8 cellular contexts compared by ENCODE assay signal in genomic region chr1:11099310-11100148, GRCh38. TPM values are rescaled to one million over a fixed set of nuclear protein-coding genes. Genes with fewer than 3 reads are reported as not detected.
A peak's percentile ranks its signal among the peaks of the same experiment; 100 is the strongest.
DNase-seq lines count a peak whose midpoint lies in the region; ATAC-seq, FAIRE-seq and TF ChIP-seq lines count a peak whose summit lies in the region.

Gene EXOSC10, minus strand, starts transcription at chr1:11099869. Its CDS starts 38 bp downstream, at chr1:11099831.

- H3F3A ChIP-seq in OCI-LY1 (ENCODE audit: insufficient read depth, low read length): 0 out of 2 replicates have a peak, but pooled peaks cover 5% of the 10 kb centered on the region

- ATAC-seq in GM21447 (IDR thresholded peaks at IDR 0.05; ENCODE audit: unreplicated experiment): peak; percentile 90

- FAIRE-seq in endothelial cell of umbilical vein (lab: Jason Lieb, UNC): peak; percentile 73

- H3K79me2 ChIP-seq in OCI-LY1 (ENCODE audit: insufficient read depth, low read length): peaks cover 14% of the 10 kb centered on the region
- H3K79me2 ChIP-seq in endothelial cell of umbilical vein (ENCODE audit: control insufficient read depth, insufficient read depth, low read length): peaks cover 20% of the 10 kb centered on the region

- DNase-seq in Caco-2 (peak; percentile 92 to 94), HuH-7 (ENCODE audit: low spot score) (peak; percentile 90), activated T-cell treated with anti-CD3 and anti-CD28 coated beads for 1 hour (ENCODE audit: low read depth) (peak; percentile 96), endothelial cell of umbilical vein (ENCODE audit: low read depth, low spot score) (peak; percentile 88), midbrain (lab: John Stamatoyannopoulos, UW) (peak; percentile 89)
- DNase-seq in stimulated activated CD8-positive, alpha-beta memory T cell treated with anti-CD3 and anti-CD28 coated beads, Interleukin-15, amount 100 ng/mL, for 48 hours (ENCODE audit: low read depth in 2 of 2): peak; percentile 90 to 94

- intact Hi-C loops in Caco-2 (cut with micrococcal nuclease; ENCODE audit: unreplicated experiment) (no loop called here), endothelial cell of umbilical vein (cut with micrococcal nuclease) (loop anchor here (2.0 to 5.0 kb wide), 2 partner anchors 37 to 87 kb away; partner anchors contain the start of genes SRM and TARDBP)

- CTCF ChIA-PET in Caco-2 (lab: Charles Lee): interaction anchor here (0.6 to 1.2 kb wide), 5 partner anchors 35 to 722 kb away, joined by 3 to 5 read pairs (median 3); partner anchors contain the start of gene SRM
- CTCF ChIA-PET in endothelial cell of umbilical vein (lab: Charles Lee): interaction anchor here (1.0 to 3.0 kb wide), 6 partner anchors 8 to 546 kb away, joined by 3 to 16 read pairs (median 8); no protein-coding TSS in a partner anchor

- H3K4me2 ChIP-seq in OCI-LY1 (ENCODE audit: low read length) (peak within 1 kb of the TSS; percentile 94), endothelial cell of umbilical vein (ENCODE audit: insufficient read depth, low read length) (peak within 1 kb of the TSS; percentile 100)

- no peaks in the 10 kb centered on the region for H3K9me3 Mint-ChIP-seq in Caco-2 (ENCODE audit: unreplicated experiment)

- H3K27ac Mint-ChIP-seq in Caco-2 (ENCODE audit: unreplicated experiment): peak within 1 kb of the TSS; percentile 93

- H3K27me3 ChIP-seq in Caco-2 (replicated peaks; ENCODE audit: control insufficient read depth, insufficient read depth, low read length): no peaks in the 10 kb centered on the region
- H3K27me3 ChIP-seq in OCI-LY1 (ENCODE audit: insufficient read depth, low read length): no peaks in the 10 kb centered on the region
- no peaks in the 10 kb centered on the region for H3K27me3 ChIP-seq in endothelial cell of umbilical vein (ENCODE audit: control insufficient read depth in 2 of 2, insufficient read depth in 2 of 2, low read length in 2 of 2)

- H3K36me3 ChIP-seq in Caco-2 (ENCODE audit: control insufficient read depth, insufficient read depth, low read length) (no peaks in the 10 kb centered on the region; the same call in 1 of the 2 replicates), OCI-LY1 (ENCODE audit: insufficient read depth, low read length) (peaks cover 32% of the 10 kb centered on the region), endothelial cell of umbilical vein (ENCODE audit: control insufficient read depth in 2 of 2, extremely low read depth in 1 of 2, insufficient read depth in 2 of 2, low read length in 2 of 2) (peaks cover 5 to 15% of the 10 kb centered on the region in 2 experiments)

- no peaks in the 10 kb centered on the region for H4K20me1 ChIP-seq in OCI-LY1 (ENCODE audit: insufficient read depth, low read length)
- no peaks in the 10 kb centered on the region for H4K20me1 ChIP-seq in endothelial cell of umbilical vein (replicated peaks; ENCODE audit: control insufficient read depth, extremely low read depth, insufficient read depth, low read length)

- H3K4me3 ChIP-seq in Caco-2 (ENCODE audit: low read depth, low read length) (peak within 1 kb of the TSS; percentile 85), OCI-LY1 (ENCODE audit: low read depth, low read length, poor library complexity, severe bottlenecking) (peak within 1 kb of the TSS; percentile 94), endothelial cell of umbilical vein (replicated peaks in 1 of 3; ENCODE audit: insufficient read depth in 1 of 3, low read depth in 1 of 3, low read length in 3 of 3) (peak within 1 kb of the TSS; percentile 49 to 100 (median 99))

- H3K36me3 Mint-ChIP-seq in Caco-2 (ENCODE audit: insufficient read depth, unreplicated experiment): peaks cover 51% of the 10 kb centered on the region

- POLR2A ChIA-PET in Caco-2 (lab: Charles Lee): interaction anchor here (0.5 to 1.7 kb wide), 6 partner anchors 12 to 629 kb away, joined by 3 to 7 read pairs (median 4); partner anchors contain the start of genes MTOR and SRM
- POLR2A ChIA-PET in endothelial cell of umbilical vein (lab: Charles Lee): interaction anchor here (0.6 to 0.8 kb wide), 2 partner anchors 13 to 88 kb away, joined by 3 read pairs; no protein-coding TSS in a partner anchor

- H3K9me3 ChIP-seq in Caco-2 (no peaks in the 10 kb centered on the region), OCI-LY1 (ENCODE audit: low read length) (no peaks in the 10 kb centered on the region), endothelial cell of umbilical vein (replicated peaks; ENCODE audit: control insufficient read depth, insufficient read depth, low read length) (no peaks in the 10 kb centered on the region)

- no peaks in the 10 kb centered on the region; the same call in 1 of the 2 replicates for H3K4me1 ChIP-seq in Caco-2
- peaks cover 17% of the 10 kb centered on the region for H3K4me1 ChIP-seq in OCI-LY1 (ENCODE audit: insufficient read depth, low read length, severe bottlenecking)
- peaks cover 12% of the 10 kb centered on the region for H3K4me1 ChIP-seq in endothelial cell of umbilical vein (ENCODE audit: control insufficient read depth, extremely low read depth, insufficient read depth, low read length)

- no TSS peak for BruUV-seq in Caco-2 (replicated peaks; lab: Mats Ljungman, UMichigan)
- BruUV-seq in endothelial cell of umbilical vein (replicated peaks; lab: Mats Ljungman, UMichigan): no TSS peak

- TF ChIP-seq POLR2A in endothelial cell of umbilical vein (IDR thresholded peaks at IDR 0.05; ENCODE audit: low read depth, low read length): peak; percentile 47

- no peaks in the 10 kb centered on the region for H3K9me2 ChIP-seq in OCI-LY1 (ENCODE audit: low read depth, low read length)

- dilution Hi-C loops in endothelial cell of umbilical vein (cut with MboI; ENCODE audit: extremely low pct_ligation_motif_present, low sequenced_read_pairs): no loop called here

- H3K27ac ChIP-seq in OCI-LY1 (ENCODE audit: low read depth, low read length, poor library complexity, severe bottlenecking): no peak within 1 kb of the TSS
- H3K27ac ChIP-seq in endothelial cell of umbilical vein (ENCODE audit: insufficient read depth, low read depth, low read length): peak within 1 kb of the TSS; percentile 84

- H2AFZ ChIP-seq in OCI-LY1 (ENCODE audit: low read length) (peak within 1 kb of the TSS; percentile 51; the same call in 1 of the 2 replicates), endothelial cell of umbilical vein (ENCODE audit: low read depth, low read length) (peak within 1 kb of the TSS; percentile 96)

- H3K4me1 Mint-ChIP-seq in Caco-2 (ENCODE audit: low read depth, unreplicated experiment): no peaks in the 10 kb centered on the region

- TF ChIP-seq CTCF in Caco-2 (IDR thresholded peaks at IDR 0.05; ENCODE audit: insufficient read depth in 1 of 2, low read depth in 1 of 2, low read length in 1 of 2, severe bottlenecking in 1 of 2, unreplicated experiment in 1 of 2) (no peak), OCI-LY1 (IDR thresholded peaks at IDR 0.05; ENCODE audit: low read length) (no peak), endothelial cell of umbilical vein (IDR thresholded peaks at IDR 0.05; ENCODE audit: extremely low read depth in 1 of 2, insufficient read depth in 1 of 2, low read depth in 1 of 2, low read length in 2 of 2) (no peak)

- H3K9ac ChIP-seq in OCI-LY1 (ENCODE audit: low read length) (peak within 1 kb of the TSS; percentile 92), endothelial cell of umbilical vein (replicated peaks; ENCODE audit: extremely low read depth, insufficient read depth, low read length) (peak within 1 kb of the TSS; percentile 98)

- no peaks in the 10 kb centered on the region for H3K27me3 Mint-ChIP-seq in Caco-2 (ENCODE audit: insufficient read depth, unreplicated experiment)

- H3K9me1 ChIP-seq in endothelial cell of umbilical vein (replicated peaks; ENCODE audit: control insufficient read depth, extremely low read depth, insufficient read depth, low read length): no peaks in the 10 kb centered on the region

- peak within 1 kb of the TSS; percentile 98 for H3K4me3 Mint-ChIP-seq in Caco-2 (ENCODE audit: unreplicated experiment)

TF ChIP-seq in endothelial cell of umbilical vein, 7 proteins besides CTCF, POLR2A, EP300 and RAD21:
- no peak for TF ChIP-seq MYC (IDR thresholded peaks at IDR 0.05; ENCODE audit: low read depth, low read length)
- TF ChIP-seq POLR2AphosphoS5 (IDR thresholded peaks at IDR 0.05; ENCODE audit: insufficient read depth, low read depth, low read length): peak; percentile 70

RNA-seq across cellular contexts. Expression of gene EXOSC10, which starts in this region (rescaled TPM):
- total RNA-seq in Caco-2 (2022) (80.8 and 83.7 TPM in 2 replicates), endothelial cell of umbilical vein (103 and 104 TPM in 2 replicates)
- polyA plus RNA-seq in endothelial cell of umbilical vein: 70.5 and 74.9 TPM in 2 replicates
- 69.9 and 74.3 TPM in 2 replicates for polyA plus RNA-seq in endothelial cell of umbilical vein (2011; cell fraction: cytosol; rRNA removed)
- polyA plus RNA-seq in endothelial cell of umbilical vein (2011; cell fraction: nucleus; rRNA removed): 362 and 415 TPM in 2 replicates
- 51.1 and 77.6 TPM in 2 replicates for polyA plus RNA-seq in endothelial cell of umbilical vein (2012)
- polyA minus RNA-seq in endothelial cell of umbilical vein: 69.3 and 75.6 TPM in 2 replicates
- 35.1 TPM for polyA minus RNA-seq in endothelial cell of umbilical vein (2011; cell fraction: cytosol; rRNA and poly(A)+ RNA removed)
- 83.8 and 120 TPM in 2 replicates for polyA minus RNA-seq in endothelial cell of umbilical vein (2011; cell fraction: nucleus; rRNA and poly(A)+ RNA removed)
